Comparison of ENCODE assay signal across 9 cellular contexts in genomic region chr1:35790670-35791069, GRCh38.
"Had no signal": no experiment of that assay in that cellular context is flagged by ENCODE, and none has a peak within 500 bp of the region (broad histone marks: within the 10 kb centered on the region; RNA-seq: fewer than 3 reads in every experiment).

No MANE protein-coding gene starts in this region.

- H3K9ac ChIP-seq: GM23248 had no signal

- H3K4me3 ChIP-seq: GM23248, HAP-1, K562 had no signal

- H3K36me3 ChIP-seq: HAP-1 had no signal

- H2AFZ ChIP-seq: GM23248 had no signal

- DNase-seq: GM23248, GOT3, H7, HFFc6, IMR-90 had no signal

- H3K9me3 ChIP-seq: HAP-1 had no signal

- FAIRE-seq: K562 had no signal

- H3K27ac ChIP-seq: GM23248, HL-60 had no signal

- ATAC-seq: HCT116, K562 had no signal
